In genomic region chr5:52497133-52497693, GRCh38 we compare ENCODE assay signal across 1 cellular context.
TF ChIP-seq lines count a peak whose summit lies in the region.

No MANE protein-coding gene starts in this region.

TF ChIP-seq in GM23338, 12 proteins besides CTCF, POLR2A, EP300 and RAD21 (continued from another document):
- TF ChIP-seq ZNF462 (CRISPR knock-in tag; IDR thresholded peaks at IDR 0.05) (no peak), EZH2 (IDR thresholded peaks at IDR 0.05; ENCODE audit: low read depth, unreplicated experiment) (no peak)
